10 cellular contexts compared by ENCODE assay signal in the genomic region with DNA sequence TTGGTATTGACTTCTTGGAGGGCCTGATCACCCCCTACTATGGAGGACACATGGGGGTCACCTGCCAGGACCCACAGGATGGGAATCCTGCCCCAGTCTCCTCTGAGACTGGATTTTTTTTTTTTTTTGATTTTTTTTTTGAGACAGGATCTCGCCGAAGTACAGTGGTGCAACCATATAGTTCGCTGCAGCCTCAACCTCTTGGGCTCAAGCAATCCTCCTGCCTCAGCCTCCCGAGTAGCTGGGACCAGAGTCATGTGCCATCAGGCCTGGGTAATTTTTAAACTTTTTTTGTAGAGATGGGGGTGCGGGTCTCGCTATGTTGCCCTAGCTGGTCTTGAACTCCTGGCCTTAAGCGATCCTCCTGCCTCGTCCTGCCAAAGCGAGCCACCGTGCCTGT. TPM values are rescaled to one million over a fixed set of nuclear protein-coding genes. Genes with fewer than 3 reads are reported as not detected.
DNase-seq lines count a peak whose midpoint lies in the region; ATAC-seq and TF ChIP-seq lines count a peak whose summit lies in the region.
"Had no signal": no experiment of that assay in that cellular context is flagged by ENCODE, and none has a peak within 500 bp of the region (broad histone marks: within the 10 kb centered on the region; RNA-seq: fewer than 3 reads in every experiment).

No MANE protein-coding gene starts in this region.

- no peak for TF ChIP-seq RAD21 in HCT116 (IDR thresholded peaks at IDR 0.05; ENCODE audit: low read depth)

- no peaks in the 10 kb centered on the region for H3K9me2 ChIP-seq in HCT116 (ENCODE audit: insufficient read depth)

- BruUV-seq in HCT116 (replicated peaks; lab: Mats Ljungman, UMichigan), result no TSS peak

- peaks cover 38% of the 10 kb centered on the region for H3K4me1 Mint-ChIP-seq in activated T-helper 17 cell treated with anti-CD3 and anti-CD28 coated beads, Interleukin-2, amount 50 U/mL, for 72 hours
- peaks cover 51 to 86% (median 70%) of the 10 kb centered on the region in 3 donors for H3K4me1 Mint-ChIP-seq in naive B cell

- no peak overlapping the region for H2AFZ ChIP-seq in HCT116 (ENCODE audit: low read depth, low read length, poor library complexity, severe bottlenecking)
- H2AFZ ChIP-seq: neural progenitor cell had no signal

- H3K4me3 Mint-ChIP-seq in activated T-helper 17 cell treated with anti-CD3 and anti-CD28 coated beads, Interleukin-2, amount 50 U/mL, for 72 hours, result peak overlapping the region; percentile 91
- peak overlapping the region in 6 of 8 donors; percentile 33 to 88 (median 64) for H3K4me3 Mint-ChIP-seq in naive B cell

- H3K9me3 Mint-ChIP-seq in activated T-helper 17 cell treated with anti-CD3 and anti-CD28 coated beads, Interleukin-2, amount 50 U/mL, for 72 hours, result no peaks in the 10 kb centered on the region
- peaks cover 0 to 5% (median 0%) of the 10 kb centered on the region in 7 donors for H3K9me3 Mint-ChIP-seq in naive B cell
- H3K9me3 Mint-ChIP-seq: neural progenitor cell had no signal

- no peak for ATAC-seq in HCT116
- ATAC-seq in activated T-helper 17 cell treated with anti-CD3 and anti-CD28 coated beads, Interleukin-2, amount 50 U/mL, for 72 hours (replicated peaks), result no peak
- ATAC-seq in naive B cell (ENCODE audit: low read depth in 2 of 2), result no peak
- ATAC-seq in HG02588 (IDR thresholded peaks at IDR 0.05; ENCODE audit: unreplicated experiment), result no peak

- H3K27me3 Mint-ChIP-seq in activated T-helper 17 cell treated with anti-CD3 and anti-CD28 coated beads, Interleukin-2, amount 50 U/mL, for 72 hours, result no peaks in the 10 kb centered on the region
- no peaks in the 10 kb centered on the region for H3K27me3 Mint-ChIP-seq in naive B cell

- TF ChIP-seq CTCF in C4-2B (conservative IDR thresholded peaks at IDR 0.05), result no peak
- TF ChIP-seq CTCF in HCT116 (IDR thresholded peaks at IDR 0.05 in 2 of 3, conservative IDR thresholded peaks at IDR 0.05 in 1 of 3; ENCODE audit: borderline replicate concordance in 1 of 3, insufficient read depth in 1 of 3, low read depth in 2 of 3, low read length in 2 of 3), result no peak

- no peaks in the 10 kb centered on the region for H3K79me2 ChIP-seq in HCT116 (ENCODE audit: insufficient read depth, low read length)

- H3K27me3 ChIP-seq in HCT116 (ENCODE audit: insufficient read depth, low read length), result no peaks in the 10 kb centered on the region
- H3K27me3 ChIP-seq: neural progenitor cell had no signal

- POLR2A ChIA-PET in HCT116 (lab: Charles Lee), result interaction anchor here (0.6 to 1.6 kb wide), 9 partner anchors 8 to 230 kb away, joined by 3 to 19 read pairs (median 5); a partner anchor contains a TSS

- H3K27ac ChIP-seq in C4-2B (peak overlapping the region; percentile 28), HCT116 (ENCODE audit: low read depth, low read length) (peak overlapping the region; percentile 11; the same call in 1 of the 2 replicates)
- H3K27ac ChIP-seq: neural progenitor cell had no signal

- RAD21 ChIA-PET in HCT116 (lab: Charles Lee; ENCODE audit: low non-redundant PET in 1 of 2, low total read pairs in 2 of 2, uncharacterized antibody in 2 of 2, unreplicated experiment in 2 of 2), result interaction anchor here in 1 of 2 experiments (0.9 to 1.0 kb wide), 3 partner anchors 14 to 230 kb away, joined by 3 to 4 read pairs (median 3); a partner anchor contains a TSS

- intact Hi-C loops in HCT116 (cut with micrococcal nuclease), result no loop called here

- H3K27ac Mint-ChIP-seq in activated T-helper 17 cell treated with anti-CD3 and anti-CD28 coated beads, Interleukin-2, amount 50 U/mL, for 72 hours, result peak overlapping the region; percentile 100
- peak overlapping the region; percentile 98 to 100 (median 100) for H3K27ac Mint-ChIP-seq in naive B cell

- no peaks in the 10 kb centered on the region for H3K36me3 ChIP-seq in HCT116 (ENCODE audit: control insufficient read depth in 1 of 2, insufficient read depth in 2 of 2, low read length in 2 of 2)
- H3K36me3 ChIP-seq: neural progenitor cell had no signal

- DNase-seq in HCT116 (ENCODE audit: low read depth, low spot score), result no peak
- no peak for DNase-seq in naive B cell
- DNase-seq in dedifferentiated amniotic fluid mesenchymal stem cell (ENCODE audit: extremely low spot score), result no peak
- no peak for DNase-seq in DMS 273 (lab: John Stamatoyannopoulos, UW; ENCODE audit: unreplicated experiment)
- no peak for DNase-seq in A172 (ENCODE audit: low spot score)
- DNase-seq: cerebellar nuclear complex had no signal

- no peak overlapping the region for H3K4me3 ChIP-seq in HCT116 (replicated peaks in 1 of 2; ENCODE audit: low read depth in 1 of 2, low read length in 2 of 2)
- H3K4me3 ChIP-seq: neural progenitor cell had no signal

- H4K20me1 ChIP-seq in HCT116 (ENCODE audit: insufficient read depth), result no peaks in the 10 kb centered on the region

- H3K9ac ChIP-seq in HCT116 (ENCODE audit: low read length), result 0 out of 2 replicates have a peak overlapping the region, but pooled peaks have one; percentile 4
- H3K9ac ChIP-seq: neural progenitor cell had no signal

- TF ChIP-seq POLR2A in HCT116 (IDR thresholded peaks at IDR 0.05; ENCODE audit: borderline replicate concordance, extremely low read depth, insufficient read depth, insufficient read length), result no peak

- peaks cover 30 to 51% of the 10 kb centered on the region in 2 experiments for H3K4me1 ChIP-seq in HCT116 (ENCODE audit: control insufficient read depth in 1 of 2, insufficient read depth in 2 of 2, low read length in 2 of 2)

- no peaks in the 10 kb centered on the region for H3K9me3 ChIP-seq in HCT116 (ENCODE audit: control insufficient read depth in 1 of 2, insufficient read depth in 1 of 2, low read depth in 1 of 2, low read length in 2 of 2)

- peak overlapping the region; percentile 57 for H3K4me2 ChIP-seq in HCT116 (ENCODE audit: low read length)
- H3K4me2 ChIP-seq: neural progenitor cell had no signal

- H3K36me3 Mint-ChIP-seq in activated T-helper 17 cell treated with anti-CD3 and anti-CD28 coated beads, Interleukin-2, amount 50 U/mL, for 72 hours (ENCODE audit: low read depth), result peaks cover 28% of the 10 kb centered on the region
- H3K36me3 Mint-ChIP-seq in naive B cell, result no peaks in the 10 kb centered on the region
- H3K36me3 Mint-ChIP-seq: neural progenitor cell had no signal

- CTCF ChIA-PET in HCT116 (lab: Charles Lee), result interaction anchor here (1.4 to 1.6 kb wide), 2 partner anchors 39 to 167 kb away, joined by 4 to 5 read pairs; no protein-coding TSS in a partner anchor

TF ChIP-seq in HCT116, 20 proteins besides CTCF, POLR2A, EP300 and RAD21 (continues in another document):
- TF ChIP-seq EZH2phosphoT487 (IDR thresholded peaks at IDR 0.05; ENCODE audit: borderline replicate concordance) (no peak), SP1 (IDR thresholded peaks at IDR 0.05; ENCODE audit: low read depth) (no peak), SRF (IDR thresholded peaks at IDR 0.05; ENCODE audit: low read depth) (no peak), EZH2 (IDR thresholded peaks at IDR 0.05) (no peak), YY1 (IDR thresholded peaks at IDR 0.05; ENCODE audit: extremely low read depth, insufficient replicate concordance, low read depth, low read length) (no peak), TCF7L2 (IDR thresholded peaks at IDR 0.05; ENCODE audit: borderline replicate concordance, extremely low read depth, insufficient read depth, insufficient read length) (no peak), POLR2AphosphoS5 (IDR thresholded peaks at IDR 0.05; ENCODE audit: low read depth, low read length) (no peak), ZNF274 (IDR thresholded peaks at IDR 0.05; ENCODE audit: low read depth, low read length) (no peak), JUND (IDR thresholded peaks at IDR 0.05) (no peak), ZFX (IDR thresholded peaks at IDR 0.05) (no peak), SIN3A (IDR thresholded peaks at IDR 0.05; ENCODE audit: low read depth) (no peak), CBX3 (IDR thresholded peaks at IDR 0.05; ENCODE audit: low read depth) (no peak)
- TF ChIP-seq, protein P1, sequence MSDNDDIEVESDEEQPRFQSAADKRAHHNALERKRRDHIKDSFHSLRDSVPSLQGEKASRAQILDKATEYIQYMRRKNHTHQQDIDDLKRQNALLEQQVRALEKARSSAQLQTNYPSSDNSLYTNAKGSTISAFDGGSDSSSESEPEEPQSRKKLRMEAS (IDR thresholded peaks at IDR 0.05), result no peak
- TF ChIP-seq, protein P2, sequence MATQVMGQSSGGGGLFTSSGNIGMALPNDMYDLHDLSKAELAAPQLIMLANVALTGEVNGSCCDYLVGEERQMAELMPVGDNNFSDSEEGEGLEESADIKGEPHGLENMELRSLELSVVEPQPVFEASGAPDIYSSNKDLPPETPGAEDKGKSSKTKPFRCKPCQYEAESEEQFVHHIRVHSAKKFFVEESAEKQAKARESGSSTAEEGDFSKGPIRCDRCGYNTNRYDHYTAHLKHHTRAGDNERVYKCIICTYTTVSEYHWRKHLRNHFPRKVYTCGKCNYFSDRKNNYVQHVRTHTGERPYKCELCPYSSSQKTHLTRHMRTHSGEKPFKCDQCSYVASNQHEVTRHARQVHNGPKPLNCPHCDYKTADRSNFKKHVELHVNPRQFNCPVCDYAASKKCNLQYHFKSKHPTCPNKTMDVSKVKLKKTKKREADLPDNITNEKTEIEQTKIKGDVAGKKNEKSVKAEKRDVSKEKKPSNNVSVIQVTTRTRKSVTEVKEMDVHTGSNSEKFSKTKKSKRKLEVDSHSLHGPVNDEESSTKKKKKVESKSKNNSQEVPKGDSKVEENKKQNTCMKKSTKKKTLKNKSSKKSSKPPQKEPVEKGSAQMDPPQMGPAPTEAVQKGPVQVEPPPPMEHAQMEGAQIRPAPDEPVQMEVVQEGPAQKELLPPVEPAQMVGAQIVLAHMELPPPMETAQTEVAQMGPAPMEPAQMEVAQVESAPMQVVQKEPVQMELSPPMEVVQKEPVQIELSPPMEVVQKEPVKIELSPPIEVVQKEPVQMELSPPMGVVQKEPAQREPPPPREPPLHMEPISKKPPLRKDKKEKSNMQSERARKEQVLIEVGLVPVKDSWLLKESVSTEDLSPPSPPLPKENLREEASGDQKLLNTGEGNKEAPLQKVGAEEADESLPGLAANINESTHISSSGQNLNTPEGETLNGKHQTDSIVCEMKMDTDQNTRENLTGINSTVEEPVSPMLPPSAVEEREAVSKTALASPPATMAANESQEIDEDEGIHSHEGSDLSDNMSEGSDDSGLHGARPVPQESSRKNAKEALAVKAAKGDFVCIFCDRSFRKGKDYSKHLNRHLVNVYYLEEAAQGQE (IDR thresholded peaks at IDR 0.05; ENCODE audit: low read depth), result no peak

RNA-seq across cellular contexts. Expression of a gene that starts 14.2 kb away (rescaled TPM):
- total RNA-seq in HCT116 (2021; ENCODE audit: unreplicated experiment), result 98.1 TPM
- 127 and 132 TPM in 2 replicates for polyA plus RNA-seq in HCT116 (2012)
- total RNA-seq in activated T-helper 17 cell treated with anti-CD3 and anti-CD28 coated beads, Interleukin-2, amount 50 U/mL, for 72 hours, result 100 to 1,000 TPM; 184 to 261 TPM
- 10 to 100 TPM; 17.8 to 41.1 (median 31.9) TPM for polyA plus RNA-seq in naive B cell (ENCODE audit: low read depth in 6 of 6)
- total RNA-seq in A172 (2014; rRNA removed; shearing (Covaris generic)), result 72.8 and 74.8 TPM in 2 replicates

RNA-seq across cellular contexts. Expression of a gene that starts 52.1 kb away (rescaled TPM):
- total RNA-seq in HCT116 (2021; ENCODE audit: unreplicated experiment), result 152 TPM
- polyA plus RNA-seq in HCT116 (2012), result 164 and 169 TPM in 2 replicates
- 100 to 1,000 TPM; 132 to 260 TPM for total RNA-seq in activated T-helper 17 cell treated with anti-CD3 and anti-CD28 coated beads, Interleukin-2, amount 50 U/mL, for 72 hours
- polyA plus RNA-seq in naive B cell (ENCODE audit: low read depth in 6 of 6), result 100 to 1,000 TPM; 110 to 169 (median 132) TPM
- 312 and 320 TPM in 2 replicates for total RNA-seq in A172 (2014; rRNA removed; shearing (Covaris generic))
